In genomic region chr10:103915794-103916193, GRCh38 we compare ENCODE assay signal across 8 cellular contexts.
A peak's percentile ranks its signal among the peaks of the same experiment; 100 is the strongest.
DNase-seq lines count a peak whose midpoint lies in the region; ATAC-seq and TF ChIP-seq lines count a peak whose summit lies in the region.

No MANE protein-coding gene starts in this region.

- H3K36me3 ChIP-seq in KOPT-K1 (ENCODE audit: insufficient read depth, low read length) (peaks cover 17% of the 10 kb centered on the region), neutrophil (no peaks in the 10 kb centered on the region)

- H3K4me1 ChIP-seq in neutrophil (ENCODE audit: control insufficient read depth in 1 of 2, insufficient read depth in 1 of 2, low read depth in 1 of 2, low read length in 1 of 2): peaks cover 66 to 67% of the 10 kb centered on the region in 2 experiments

- TF ChIP-seq CTCF in cardiac fibroblast (IDR thresholded peaks at IDR 0.05; ENCODE audit: low read depth, low read length) (no peak), neutrophil (IDR thresholded peaks at IDR 0.05) (no peak)

- intact Hi-C loops in posterior cingulate gyrus (cut with DNase I): loop anchor here (5.0 to 10.0 kb wide), 3 partner anchors 52 to 207 kb away; partner anchors contain the start of genes SFR1 and SLK

- H3K27ac ChIP-seq in KOPT-K1 (ENCODE audit: low read depth, low read length, poor library complexity, severe bottlenecking) (peak overlapping the region; percentile 95), neutrophil (peak overlapping the region; percentile 78)

- ATAC-seq in GM21737 (IDR thresholded peaks at IDR 0.05; ENCODE audit: unreplicated experiment): no peak

- no peaks in the 10 kb centered on the region for H3K27me3 ChIP-seq in neutrophil

- peak; percentile 30 for DNase-seq in EH (ENCODE audit: low read depth)
- peak in 1 of 2 donors; percentile 35 for DNase-seq in cardiac fibroblast (ENCODE audit: low read depth in 2 of 2)
- no peak for DNase-seq in NCI-H510A (lab: John Stamatoyannopoulos, UW)
- no peak for DNase-seq in posterior cingulate gyrus
- DNase-seq in 8988T: no peak

- H3K4me3 ChIP-seq in cardiac fibroblast (replicated peaks in 1 of 2; ENCODE audit: low read depth in 2 of 2, low read length in 2 of 2) (peak overlapping the region; percentile 14 to 74), neutrophil (ENCODE audit: low read depth in 1 of 2, low read length in 1 of 2) (peak overlapping the region in 1 of 2 experiments; percentile 71)

- peaks cover 15% of the 10 kb centered on the region for H3K9me3 ChIP-seq in KOPT-K1 (ENCODE audit: insufficient read depth, low read length, poor library complexity, severe bottlenecking)
- H3K9me3 ChIP-seq in neutrophil: no peaks in the 10 kb centered on the region
